Comparison of ENCODE assay signal across 23 cellular contexts in genomic region chr1:89939693-89940438, GRCh38. TPM values are rescaled to one million over a fixed set of nuclear protein-coding genes. Genes with fewer than 3 reads are reported as not detected.
DNase-seq lines count a peak whose midpoint lies in the region; TF ChIP-seq lines count a peak whose summit lies in the region.
"Had no signal": no experiment of that assay in that cellular context is flagged by ENCODE, and none has a peak within 500 bp of the region (broad histone marks: within the 10 kb centered on the region; RNA-seq: fewer than 3 reads in every experiment).

No MANE protein-coding gene starts in this region.

- H3K4me3 Mint-ChIP-seq in H9 = peak overlapping the region in 1 of 2 experiments; percentile 36; a peak in 1 of 5 replicates
- H3K4me3 Mint-ChIP-seq: activated CD8-positive, alpha-beta T cell treated with anti-CD3 and anti-CD28 coated beads for 36 hours; activated naive CD4-positive, alpha-beta T cell treated with anti-CD3 and anti-CD28 coated beads for 36 hours; natural killer cell; stimulated activated naive CD8-positive, alpha-beta T cell treated with anti-CD3 and anti-CD28 coated beads, Interleukin-15, amount 100 ng/mL, for 72 hours had no signal

- H3K4me1 ChIP-seq in H9 (ENCODE audit: insufficient read depth, low read length) = peaks cover 5% of the 10 kb centered on the region; the same call in 1 of the 2 replicates

- no peaks in the 10 kb centered on the region for H3K27me3 Mint-ChIP-seq in H9 (ENCODE audit: low read depth)
- H3K27me3 Mint-ChIP-seq: activated CD8-positive, alpha-beta T cell treated with anti-CD3 and anti-CD28 coated beads for 36 hours; stimulated activated naive CD8-positive, alpha-beta T cell treated with anti-CD3 and anti-CD28 coated beads, Interleukin-15, amount 100 ng/mL, for 72 hours had no signal

- no peak overlapping the region for H2AK5ac ChIP-seq in H9 (ENCODE audit: insufficient read length, low read length)

- no peak overlapping the region for H3K4me2 ChIP-seq in H9 (ENCODE audit: insufficient read depth, insufficient read length, low read length)

- H3K18ac ChIP-seq in H9 (ENCODE audit: insufficient read length, low read depth, low read length) = no peak overlapping the region

- no peak overlapping the region for H4K8ac ChIP-seq in H9 (replicated peaks; ENCODE audit: insufficient read length, low read depth, low read length)

- H3K9me3 ChIP-seq in H9 (ENCODE audit: control insufficient read depth, low read depth, low read length) = no peaks in the 10 kb centered on the region
- H3K9me3 ChIP-seq: BLaER1 treated with 17β-estradiol and CSF1 and Interleukin-3, amounts not matched to agents 10 nM and 100 nM; Caco-2; mucosa of descending colon; transverse colon had no signal

- H3K27me3 ChIP-seq in H9 (ENCODE audit: insufficient read depth, low read length) = no peaks in the 10 kb centered on the region
- H3K27me3 ChIP-seq: BLaER1 treated with 17β-estradiol and CSF1 and Interleukin-3, amounts not matched to agents 10 nM and 100 nM; transverse colon had no signal

- H2BK12ac ChIP-seq in H9 (ENCODE audit: insufficient read length, low read depth, low read length) = no peak overlapping the region

- no peak overlapping the region for H2BK15ac ChIP-seq in H9 (ENCODE audit: low read depth, low read length)

- H3K4me1 Mint-ChIP-seq in H9 = peaks cover 52 to 58% of the 10 kb centered on the region in 2 experiments
- H3K4me1 Mint-ChIP-seq: stimulated activated naive CD8-positive, alpha-beta T cell treated with anti-CD3 and anti-CD28 coated beads, Interleukin-15, amount 100 ng/mL, for 72 hours had no signal

- no peaks in the 10 kb centered on the region for H3K23me2 ChIP-seq in H9 (ENCODE audit: insufficient read length, low read depth, low read length, poor library complexity, severe bottlenecking)

- H4K20me1 ChIP-seq in H9 (ENCODE audit: control insufficient read depth, insufficient read depth, insufficient read length) = no peaks in the 10 kb centered on the region

- H3K9me3 Mint-ChIP-seq in H9 = no peaks in the 10 kb centered on the region
- H3K9me3 Mint-ChIP-seq: activated CD8-positive, alpha-beta T cell treated with anti-CD3 and anti-CD28 coated beads for 36 hours; activated naive CD4-positive, alpha-beta T cell treated with anti-CD3 and anti-CD28 coated beads for 36 hours; natural killer cell; stimulated activated naive CD8-positive, alpha-beta T cell treated with anti-CD3 and anti-CD28 coated beads, Interleukin-15, amount 100 ng/mL, for 72 hours had no signal

- no peaks in the 10 kb centered on the region for H3K79me2 ChIP-seq in H9 (ENCODE audit: insufficient read depth, low read length)

- peaks cover 3 to 16% (median 12%) of the 10 kb centered on the region in 3 experiments; a peak in 5 of 7 replicates for H3K36me3 Mint-ChIP-seq in H9 (ENCODE audit: insufficient read depth in 1 of 3, low read depth in 3 of 3)

- no peak overlapping the region for H2BK20ac ChIP-seq in H9 (ENCODE audit: low read depth, low read length, poor library complexity, severe bottlenecking)

- no peak overlapping the region for H4K91ac ChIP-seq in H9 (ENCODE audit: insufficient read length, low read depth, low read length)

- no peak for DNase-seq in H9
- peak in 4 of 61 donors; percentile 13 to 35 (median 27) for DNase-seq in caudate nucleus (lab: John Stamatoyannopoulos, UW)
- peak; percentile 37 for DNase-seq in midbrain (lab: John Stamatoyannopoulos, UW)
- peak; percentile 72 for DNase-seq in superior temporal gyrus (ENCODE audit: extremely low spot score)
- DNase-seq in NCI-H524 (lab: John Stamatoyannopoulos, UW) = no peak
- no peak for DNase-seq in NCI-H345 treated with DMSO at 0.1 percent for 48 hours (lab: John Stamatoyannopoulos, UW; ENCODE audit: unreplicated experiment)
- DNase-seq in stimulated activated CD4-positive, alpha-beta T cell treated with anti-CD3 and anti-CD28 coated beads, Interleukin-4, amount 100 ng/mL, for 4 hours = no peak
- DNase-seq: activated CD8-positive, alpha-beta memory T cell treated with anti-CD3 and anti-CD28 coated beads, Interleukin-2, amount 50 U/mL, for 48 hours; activated CD8-positive, alpha-beta T cell treated with anti-CD3 and anti-CD28 coated beads for 36 hours; activated naive CD4-positive, alpha-beta T cell treated with anti-CD3 and anti-CD28 coated beads for 36 hours; amniotic stem cell; Caco-2; cortex of kidney; foreskin fibroblast; kidney; mucosa of descending colon; natural killer cell; NCI-H146; stimulated activated CD4-positive, alpha-beta T cell treated with anti-CD3 and anti-CD28 coated beads, Interleukin-1b, Interleukin-23, amount 100 ng/mL, for 48 hours; stimulated activated naive CD8-positive, alpha-beta T cell treated with anti-CD3 and anti-CD28 coated beads, Interleukin-15, amount 100 ng/mL, for 72 hours; SW 1271; transverse colon had no signal

- H2AFZ ChIP-seq in H9 (ENCODE audit: low read length) = no peak overlapping the region

- no peak overlapping the region for H3T11ph ChIP-seq in H9 (ENCODE audit: low read length)

- H3K23ac ChIP-seq in H9 (ENCODE audit: insufficient read length, low read depth, low read length) = no peak overlapping the region

- no peak overlapping the region for H3K56ac ChIP-seq in H9 (ENCODE audit: insufficient read length, low read depth, low read length)

- no peak for TF ChIP-seq CTCF in H9 (conservative IDR thresholded peaks at IDR 0.05)

- H3K27ac ChIP-seq in H9 (ENCODE audit: insufficient read length, low read depth, low read length) = no peak overlapping the region
- peak overlapping the region; percentile 88 for H3K27ac ChIP-seq in caudate nucleus (ENCODE audit: low read depth, low read length)
- H3K27ac ChIP-seq: transverse colon had no signal

- H2BK5ac ChIP-seq in H9 (ENCODE audit: insufficient read length, low read length) = no peak overlapping the region

- no peak overlapping the region for H3K4ac ChIP-seq in H9 (ENCODE audit: low read depth, low read length)

- no peak overlapping the region for H3K9ac ChIP-seq in H9 (ENCODE audit: extremely low read depth, insufficient read length, low read length)
- H3K9ac ChIP-seq: BLaER1 treated with 17β-estradiol and CSF1 and Interleukin-3, amounts not matched to agents 10 nM and 100 nM had no signal

- no peak overlapping the region for H4K5ac ChIP-seq in H9 (ENCODE audit: insufficient read length, low read depth, low read length)

- peak overlapping the region; percentile 37 to 91 (median 90); a peak in 5 of 7 replicates for H3K27ac Mint-ChIP-seq in H9
- H3K27ac Mint-ChIP-seq: activated CD8-positive, alpha-beta T cell treated with anti-CD3 and anti-CD28 coated beads for 36 hours; activated naive CD4-positive, alpha-beta T cell treated with anti-CD3 and anti-CD28 coated beads for 36 hours; natural killer cell; stimulated activated naive CD8-positive, alpha-beta T cell treated with anti-CD3 and anti-CD28 coated beads, Interleukin-15, amount 100 ng/mL, for 72 hours had no signal

- H3K14ac ChIP-seq in H9 (ENCODE audit: insufficient read depth, low read length) = no peak overlapping the region

- no peaks in the 10 kb centered on the region for H3K79me1 ChIP-seq in H9 (ENCODE audit: insufficient read depth, low read depth, low read length, poor library complexity, severe bottlenecking)

- WGBS in H9 (ENCODE audit: extremely low coverage, insufficient read length, low lambda C conversion rate) = no CpG with 5 or more reads among the region's 9 CpGs

- no peak overlapping the region for H2BK120ac ChIP-seq in H9 (ENCODE audit: low read depth, low read length, poor library complexity, severe bottlenecking)

RNA-seq across cellular contexts. Expression of gene ZNF326, which starts 55.0 kb away (rescaled TPM):
- total RNA-seq in H9 (2021) = 39.0 and 39.9 TPM in 2 replicates

Comparison
In these comparisons a context has a peak if more than half of its experiments do, and no peak if none do; other contexts are left out.
1. DNase-seq: peak in midbrain (single experiment) and superior temporal gyrus (single experiment); none in H9 (single experiment), NCI-H524 (0 of 2), NCI-H345 treated with DMSO at 0.1 percent for 48 hours (single experiment) and stimulated activated CD4-positive, alpha-beta T cell treated with anti-CD3 and anti-CD28 coated beads, Interleukin-4, amount 100 ng/mL, for 4 hours (0 of 2).